8 cellular contexts compared by ENCODE assay signal in genomic region chr22:19718255-19719054, GRCh38. TPM values are rescaled to one million over a fixed set of nuclear protein-coding genes. Genes with fewer than 3 reads are reported as not detected.
DNase-seq lines count a peak whose midpoint lies in the region; ATAC-seq, FAIRE-seq and TF ChIP-seq lines count a peak whose summit lies in the region.

No MANE protein-coding gene starts in this region.

- H3K9me3 Mint-ChIP-seq in astrocyte (ENCODE audit: unreplicated experiment) = peaks cover 6% of the 10 kb centered on the region

- no peak for TF ChIP-seq EP300 in tibial nerve (IDR thresholded peaks at IDR 0.05)

- H3K27me3 ChIP-seq in astrocyte (ENCODE audit: insufficient read depth, low read length) (no peaks in the 10 kb centered on the region), tibial nerve (peaks cover 0 to 39% of the 10 kb centered on the region in 2 donors)

- H3K4me3 ChIP-seq in astrocyte (ENCODE audit: insufficient read depth, low read depth, low read length) (peak overlapping the region; percentile 63), tibial nerve (peak overlapping the region; percentile 36 to 64 (median 47))

- H3K4me3 Mint-ChIP-seq in astrocyte (ENCODE audit: unreplicated experiment) = no peak overlapping the region

- intact Hi-C loops in Right ventricle myocardium inferior (cut with DNase I) = loop anchor here (1.0 kb wide), 1 partner anchor 86 kb away; no protein-coding TSS in a partner anchor
- intact Hi-C loops in cardiac septum (cut with DNase I) = loop anchor here (1.0 to 10.0 kb wide), 3 partner anchors 39 to 424 kb away; partner anchors contain the start of gene CLTCL1
- intact Hi-C loops in left colon (cut with DNase I, micrococcal nuclease) = no loop called here

- peak overlapping the region; percentile 78 for H3K9ac ChIP-seq in astrocyte (ENCODE audit: low read length)

- 0 to 2% methylated on average over 16 to 69 of the region's 105 CpGs for WGBS in tibial nerve, 2 donors

- H2AFZ ChIP-seq in astrocyte (ENCODE audit: low read depth, low read length) = peak overlapping the region; percentile 90

- H3K27ac ChIP-seq in astrocyte (ENCODE audit: low read depth, low read length) = peak overlapping the region; percentile 26
- peak overlapping the region in 2 of 4 donors; percentile 50 to 68 for H3K27ac ChIP-seq in tibial nerve

- DNase-seq in Right ventricle myocardium inferior (ENCODE audit: missing footprints) = no peak
- no peak for DNase-seq in cardiac septum (ENCODE audit: low spot score)
- DNase-seq in astrocyte (ENCODE audit: low read depth) = no peak
- DNase-seq in left colon = no peak
- no peak for DNase-seq in tibial nerve (ENCODE audit: low spot score in 2 of 2)
- no peak for DNase-seq in NCI-H1694 treated with DMSO at 0.1 percent for 48 hours (lab: John Stamatoyannopoulos, UW)
- no peak for DNase-seq in NCI-H526 treated with DMSO at 0.1 percent for 48 hours (lab: John Stamatoyannopoulos, UW)

- H4K20me1 ChIP-seq in astrocyte (ENCODE audit: insufficient read depth, low read length) = peaks cover 51% of the 10 kb centered on the region

- H3K4me1 ChIP-seq in astrocyte (ENCODE audit: insufficient read depth, low read length) = peaks cover 24% of the 10 kb centered on the region
- peaks cover 0 to 50% (median 20%) of the 10 kb centered on the region in 4 donors for H3K4me1 ChIP-seq in tibial nerve

- H3K79me2 ChIP-seq in astrocyte (ENCODE audit: insufficient read depth, low read length) = peaks cover 23% of the 10 kb centered on the region

- H3K36me3 ChIP-seq in astrocyte (ENCODE audit: insufficient read depth, low read length) (peaks cover 5% of the 10 kb centered on the region), tibial nerve (peaks cover 0 to 26% (median 0%) of the 10 kb centered on the region in 3 donors)

- peaks cover 11% of the 10 kb centered on the region for H3K36me3 Mint-ChIP-seq in astrocyte (ENCODE audit: low read depth, unreplicated experiment)

- no peak for TF ChIP-seq POLR2A in tibial nerve (IDR thresholded peaks at IDR 0.05)

- peak overlapping the region; percentile 92 for H3K4me2 ChIP-seq in astrocyte (ENCODE audit: low read length)

- ATAC-seq in Right ventricle myocardium inferior = peak; percentile 32
- ATAC-seq in left colon = peak; percentile 34
- no peak for ATAC-seq in GM21381 (IDR thresholded peaks at IDR 0.05; ENCODE audit: unreplicated experiment)

- H3K27me3 Mint-ChIP-seq in astrocyte (ENCODE audit: low read depth, unreplicated experiment) = peaks cover 39% of the 10 kb centered on the region

- TF ChIP-seq CTCF in astrocyte (IDR thresholded peaks at IDR 0.05; ENCODE audit: insufficient read depth, low read depth, low read length) (no peak), tibial nerve (IDR thresholded peaks at IDR 0.05) (peak in 1 of 5 experiments; percentile 8)

- peaks cover 2% of the 10 kb centered on the region for H3K4me1 Mint-ChIP-seq in astrocyte (ENCODE audit: low read depth, unreplicated experiment)

- FAIRE-seq in astrocyte (lab: Jason Lieb, UNC) = no peak

- H3K9me3 ChIP-seq in astrocyte (ENCODE audit: insufficient read depth, low read depth, low read length) = no peaks in the 10 kb centered on the region
- H3K9me3 ChIP-seq in tibial nerve = no peaks in the 10 kb centered on the region

- H3K27ac Mint-ChIP-seq in astrocyte (ENCODE audit: unreplicated experiment) = no peak overlapping the region

RNA-seq across cellular contexts. Expression of gene SEPTIN5, which starts 4.2 kb away (rescaled TPM):
- total RNA-seq in Right ventricle myocardium inferior = 120 TPM
- total RNA-seq in cardiac septum = 191 TPM
- total RNA-seq in astrocyte = 7.3 and 8.6 TPM in 2 replicates
- total RNA-seq in left colon = 1 to 10 TPM; 4.4 to 4.6 TPM
- 10 to 100 TPM; 11.4 to 29.1 (median 25.2) TPM for total RNA-seq in tibial nerve

RNA-seq across cellular contexts. Expression of gene GP1BB, which starts 4.9 kb away (rescaled TPM):
- total RNA-seq in Right ventricle myocardium inferior (not detected), cardiac septum (5.5 TPM), astrocyte (0.95 and 2.8 TPM in 2 replicates), left colon (under 1 TPM in 1 of 2 donors, not detected in 1; 0.40 TPM), tibial nerve (1 to 10 TPM; 3.3 to 5.9 (median 4.7) TPM)

RNA-seq across cellular contexts. Expression of gene TBX1, which starts 42.1 kb away (rescaled TPM):
- total RNA-seq in Right ventricle myocardium inferior = 3.6 TPM
- 0.48 TPM for total RNA-seq in cardiac septum
- 2.0 and 6.8 TPM in 2 replicates for total RNA-seq in astrocyte
- total RNA-seq in left colon = 1 to 10 TPM; 1.6 to 1.9 TPM
- total RNA-seq in tibial nerve = 1 to 10 TPM in 3 of 4 donors, under 1 TPM in 1; 0.42 to 3.6 (median 2.6) TPM

Comparison
In these comparisons a context has a peak if more than half of its experiments do, and no peak if none do; other contexts are left out.
1. intact Hi-C loops: an anchor here in Right ventricle myocardium inferior (1.0 kb wide) and cardiac septum (1.0 to 10.0 kb wide); none called in left colon.